ENCODE assay signal across 9 cellular contexts in genomic region chr17:29677139-29677834, GRCh38. TPM values are rescaled to one million over a fixed set of nuclear protein-coding genes. Genes with fewer than 3 reads are reported as not detected.
DNase-seq lines count a peak whose midpoint lies in the region; ATAC-seq and TF ChIP-seq lines count a peak whose summit lies in the region.
"Had no signal": no experiment of that assay in that cellular context is flagged by ENCODE, and none has a peak within 500 bp of the region (broad histone marks: within the 10 kb centered on the region; RNA-seq: fewer than 3 reads in every experiment).

No MANE protein-coding gene starts in this region.

- DNase-seq in DMS 273 (lab: John Stamatoyannopoulos, UW; ENCODE audit: unreplicated experiment) (peak; percentile 70), left cardiac atrium (peak; percentile 37), smooth muscle cell of the brain vasculature (ENCODE audit: low read depth, low spot score) (peak; percentile 18), AG08395 (ENCODE audit: low spot score) (no peak), mammary epithelial cell (no peak)
- peak; percentile 17 for DNase-seq in activated CD4-positive, alpha-beta memory T cell treated with anti-CD3 and anti-CD28 coated beads for 36 hours
- no peak for DNase-seq in stimulated activated CD4-positive, alpha-beta T cell treated with anti-CD3 and anti-CD28 coated beads, Interleukin-4, amount 100 ng/mL, for 4 hours
- DNase-seq: stimulated activated CD8-positive, alpha-beta memory T cell treated with anti-CD3 and anti-CD28 coated beads, Interleukin-4, amount 100 ng/mL, for 48 hours had no signal

- no peaks in the 10 kb centered on the region for H4K20me1 ChIP-seq in mammary epithelial cell (ENCODE audit: insufficient read depth, low read length)

- BruUV-seq in mammary epithelial cell (replicated peaks; lab: Mats Ljungman, UMichigan), result no TSS peak

- dilution Hi-C loops in mammary epithelial cell (cut with HindIII; ENCODE audit: low sequenced_read_pairs), result no loop called here

- H3K27ac ChIP-seq in mammary epithelial cell (ENCODE audit: insufficient read depth, low read depth, low read length), result no peak overlapping the region

- ATAC-seq in left cardiac atrium (peak; percentile 79 to 85), HG03095 (IDR thresholded peaks at IDR 0.05; ENCODE audit: unreplicated experiment) (no peak)

- POLR2A ChIA-PET in activated CD4-positive, alpha-beta memory T cell treated with anti-CD3 and anti-CD28 coated beads for 36 hours (lab: Charles Lee), result no interaction called here

- H3K4me1 Mint-ChIP-seq in activated CD4-positive, alpha-beta memory T cell treated with anti-CD3 and anti-CD28 coated beads for 36 hours (ENCODE audit: low read depth), result peaks cover 32% of the 10 kb centered on the region

- peaks cover 7% of the 10 kb centered on the region for H3K36me3 ChIP-seq in mammary epithelial cell (ENCODE audit: insufficient read depth, low read length)

- CTCF ChIA-PET in activated CD4-positive, alpha-beta memory T cell treated with anti-CD3 and anti-CD28 coated beads for 36 hours (lab: Charles Lee), result interaction anchor here (1.1 to 1.4 kb wide), 2 partner anchors 11 to 38 kb away, joined by 4 to 6 read pairs; no protein-coding TSS in a partner anchor
- CTCF ChIA-PET in mammary epithelial cell (lab: Charles Lee; ENCODE audit: low non-redundant PET), result no interaction called here

- H3K27me3 Mint-ChIP-seq in activated CD4-positive, alpha-beta memory T cell treated with anti-CD3 and anti-CD28 coated beads for 36 hours, result no peaks in the 10 kb centered on the region

- H2AFZ ChIP-seq in mammary epithelial cell (ENCODE audit: low read depth, low read length), result no peak overlapping the region

- H3K9ac ChIP-seq in mammary epithelial cell (ENCODE audit: insufficient read depth, low read length), result no peak overlapping the region

- no peaks in the 10 kb centered on the region for H3K9me3 Mint-ChIP-seq in activated CD4-positive, alpha-beta memory T cell treated with anti-CD3 and anti-CD28 coated beads for 36 hours

- H3K4me3 ChIP-seq in mammary epithelial cell (replicated peaks in 1 of 3; ENCODE audit: insufficient read depth in 1 of 3, low read depth in 2 of 3, low read length in 3 of 3), result no peak overlapping the region

- intact Hi-C loops in activated CD4-positive, alpha-beta memory T cell treated with anti-CD3 and anti-CD28 coated beads for 36 hours (cut with micrococcal nuclease), result no loop called here
- intact Hi-C loops in left cardiac atrium (cut with DNase I) (no loop called here), mammary epithelial cell (cut with micrococcal nuclease) (no loop called here)

- peaks cover 25% of the 10 kb centered on the region for H3K36me3 Mint-ChIP-seq in activated CD4-positive, alpha-beta memory T cell treated with anti-CD3 and anti-CD28 coated beads for 36 hours

- no peak overlapping the region for H3K4me2 ChIP-seq in mammary epithelial cell (ENCODE audit: insufficient read depth, low read depth, low read length)

- H3K27ac Mint-ChIP-seq in activated CD4-positive, alpha-beta memory T cell treated with anti-CD3 and anti-CD28 coated beads for 36 hours, result peak overlapping the region; percentile 65

- H3K9me3 ChIP-seq in mammary epithelial cell (replicated peaks; ENCODE audit: insufficient read depth, low read length), result no peaks in the 10 kb centered on the region

- 98% methylated on average over 3 of the region's 3 CpGs for WGBS in mammary epithelial cell (ENCODE audit: low coverage, missing lambda C conversion rate)

- no peaks in the 10 kb centered on the region for H3K79me2 ChIP-seq in mammary epithelial cell (ENCODE audit: insufficient read depth, low read length)

- no peak for TF ChIP-seq CTCF in mammary epithelial cell (conservative IDR thresholded peaks at IDR 0.05 in 1 of 2, IDR thresholded peaks at IDR 0.05 in 1 of 2; ENCODE audit: extremely low read depth in 1 of 2, insufficient read depth in 1 of 2, low read depth in 1 of 2, low read length in 2 of 2)

- no peaks in the 10 kb centered on the region for H3K27me3 ChIP-seq in mammary epithelial cell (ENCODE audit: insufficient read depth, low read length)

- H3K4me3 Mint-ChIP-seq in activated CD4-positive, alpha-beta memory T cell treated with anti-CD3 and anti-CD28 coated beads for 36 hours, result no peak overlapping the region

- in situ Hi-C loops in mammary epithelial cell (cut with MboI; ENCODE audit: low sequenced_read_pairs in 2 of 2), result no loop called here

- H3K4me1 ChIP-seq in mammary epithelial cell (ENCODE audit: insufficient read depth, low read length), result no peaks in the 10 kb centered on the region

RNA-seq across cellular contexts. Expression of gene CORO6, which starts 54.6 kb away (rescaled TPM):
- total RNA-seq in activated CD4-positive, alpha-beta memory T cell treated with anti-CD3 and anti-CD28 coated beads for 36 hours, result 10 to 100 TPM; 21.3 to 22.1 TPM
- total RNA-seq in left cardiac atrium (10 to 100 TPM; 67.0 to 82.1 TPM), mammary epithelial cell (1 to 10 TPM; 6.3 to 9.8 TPM)
- 4.0 TPM for polyA plus RNA-seq in mammary epithelial cell
- 8.9 TPM for polyA minus RNA-seq in mammary epithelial cell

Comparison
In these comparisons a context has a peak if more than half of its experiments do, and no peak if none do; other contexts are left out.
1. DNase-seq: peak in DMS 273 (single experiment), activated CD4-positive, alpha-beta memory T cell treated with anti-CD3 and anti-CD28 coated beads for 36 hours (single experiment), left cardiac atrium (single experiment) and smooth muscle cell of the brain vasculature (single experiment); none in AG08395 (single experiment), stimulated activated CD4-positive, alpha-beta T cell treated with anti-CD3 and anti-CD28 coated beads, Interleukin-4, amount 100 ng/mL, for 4 hours (0 of 2) and mammary epithelial cell (single experiment).